Comparison of ENCODE assay signal across 8 cellular contexts in genomic region chr21:15514073-15514946, GRCh38.
DNase-seq lines count a peak whose midpoint lies in the region; ATAC-seq, FAIRE-seq and TF ChIP-seq lines count a peak whose summit lies in the region.
"Had no signal": no experiment of that assay in that cellular context is flagged by ENCODE, and none has a peak within 500 bp of the region (broad histone marks: within the 10 kb centered on the region; RNA-seq: fewer than 3 reads in every experiment).

No MANE protein-coding gene starts in this region.

- peaks cover 0 to 4% (median 0%) of the 10 kb centered on the region in 4 donors for H3K4me1 ChIP-seq in tibial nerve

- no peaks in the 10 kb centered on the region for H3K27me3 ChIP-seq in tibial nerve

- TF ChIP-seq CTCF in tibial nerve (IDR thresholded peaks at IDR 0.05), result no peak

- no peak for FAIRE-seq in frontal cortex (lab: Jason Lieb, UNC)
- FAIRE-seq: keratinocyte had no signal

- WGBS in tibial nerve, 2 donors, result 79 to 84% methylated on average over 8 of the region's 8 CpGs

- TF ChIP-seq EP300 in tibial nerve (IDR thresholded peaks at IDR 0.05), result no peak

- peak; percentile 8 to 28 for DNase-seq in activated CD8-positive, alpha-beta memory T cell treated with anti-CD3 and anti-CD28 coated beads for 4 hours (ENCODE audit: low read depth in 2 of 2)
- peak; percentile 63 for DNase-seq in pons (ENCODE audit: low spot score)
- no peak for DNase-seq in frontal cortex (ENCODE audit: low spot score in 2 of 2)
- no peak for DNase-seq in tibial nerve (ENCODE audit: low spot score in 2 of 2)
- no peak for DNase-seq in GF-D8 (lab: John Stamatoyannopoulos, UW)

- no peak overlapping the region for H3K27ac ChIP-seq in tibial nerve

- ATAC-seq in GM19468 (IDR thresholded peaks at IDR 0.05; ENCODE audit: extremely low read depth, unreplicated experiment) (peak; percentile 89), HG03521 (IDR thresholded peaks at IDR 0.05; ENCODE audit: unreplicated experiment) (peak; percentile 96)

- H3K4me3 ChIP-seq in tibial nerve, result no peak overlapping the region

- peaks cover 0 to 5% (median 0%) of the 10 kb centered on the region in 4 donors for H3K9me3 ChIP-seq in tibial nerve

- TF ChIP-seq POLR2A in tibial nerve (IDR thresholded peaks at IDR 0.05), result no peak

- no peaks in the 10 kb centered on the region for H3K36me3 ChIP-seq in tibial nerve

Comparison
In these comparisons a context has a peak if more than half of its experiments do, and no peak if none do; other contexts are left out.
1. DNase-seq: peak in activated CD8-positive, alpha-beta memory T cell treated with anti-CD3 and anti-CD28 coated beads for 4 hours (2 of 2) and pons (single experiment); none in frontal cortex (0 of 2), tibial nerve (0 of 2) and GF-D8 (single experiment).